ENCODE assay signal across 25 cellular contexts in genomic region chr21:41819236-41819855, GRCh38. TPM values are rescaled to one million over a fixed set of nuclear protein-coding genes. Genes with fewer than 3 reads are reported as not detected.
DNase-seq lines count a peak whose midpoint lies in the region; TF ChIP-seq lines count a peak whose summit lies in the region.
"Had no signal": no experiment of that assay in that cellular context is flagged by ENCODE, and none has a peak within 500 bp of the region (broad histone marks: within the 10 kb centered on the region; RNA-seq: fewer than 3 reads in every experiment).

No MANE protein-coding gene starts in this region.

- H3K23ac ChIP-seq in trophoblast cell (ENCODE audit: low read length) = no peak overlapping the region

- no peak overlapping the region for H3K18ac ChIP-seq in trophoblast cell (ENCODE audit: low read length)

- H3K27me3 ChIP-seq in trophoblast cell (ENCODE audit: insufficient read depth, low read length) = no peaks in the 10 kb centered on the region
- no peaks in the 10 kb centered on the region for H3K27me3 ChIP-seq in esophagus squamous epithelium
- H3K27me3 ChIP-seq: MG63, SJCRH30 had no signal

- TF ChIP-seq EP300 in Ishikawa (IDR thresholded peaks at IDR 0.05; ENCODE audit: borderline replicate concordance) = no peak

- no peak overlapping the region for H2BK5ac ChIP-seq in trophoblast cell (ENCODE audit: low read depth, low read length, poor library complexity)

- no peak overlapping the region for H4K12ac ChIP-seq in trophoblast cell (ENCODE audit: low read depth, low read length)

- H3K27ac ChIP-seq in HEK293 (ENCODE audit: extremely low read depth, low read depth, low read length) = no peak overlapping the region
- no peak overlapping the region for H3K27ac ChIP-seq in trophoblast cell (ENCODE audit: low read depth, low read length)
- no peak overlapping the region for H3K27ac ChIP-seq in esophagus squamous epithelium
- H3K27ac ChIP-seq: SJCRH30 had no signal

- no peaks in the 10 kb centered on the region for H3K79me2 ChIP-seq in trophoblast cell (ENCODE audit: control insufficient read depth, insufficient read depth, low read length, poor library complexity)

- no peaks in the 10 kb centered on the region for H3K79me1 ChIP-seq in trophoblast cell (ENCODE audit: low read length)

- no peak overlapping the region for H3K9ac ChIP-seq in trophoblast cell (ENCODE audit: low read length)

- no peaks in the 10 kb centered on the region for H3K36me3 Mint-ChIP-seq in glutamatergic neuron (ENCODE audit: unreplicated experiment)

- no peak overlapping the region for H3K4me3 ChIP-seq in HEK293 (ENCODE audit: low read depth, low read length)
- H3K4me3 ChIP-seq in trophoblast cell (ENCODE audit: low read depth, low read length) = peak overlapping the region; percentile 11
- H3K4me3 ChIP-seq in esophagus squamous epithelium = no peak overlapping the region
- H3K4me3 ChIP-seq: MG63, SJCRH30 had no signal

- H3K4me1 ChIP-seq in HEK293 (ENCODE audit: control insufficient read depth, insufficient read depth, low read length) = no peaks in the 10 kb centered on the region
- H3K4me1 ChIP-seq in trophoblast cell (ENCODE audit: control insufficient read depth in 1 of 2, insufficient read depth in 2 of 2, low read length in 2 of 2) = no peaks in the 10 kb centered on the region
- H3K4me1 ChIP-seq in esophagus squamous epithelium = peaks cover 0 to 8% (median 0%) of the 10 kb centered on the region in 3 donors
- H3K4me1 ChIP-seq: SJCRH30 had no signal

- H3K9me3 Mint-ChIP-seq in glutamatergic neuron (ENCODE audit: unreplicated experiment) = peaks cover 5% of the 10 kb centered on the region

- H3K9me3 ChIP-seq in HEK293 (ENCODE audit: control insufficient read depth, insufficient read depth, low read depth, low read length) (no peaks in the 10 kb centered on the region), trophoblast cell (ENCODE audit: insufficient read depth, low read depth, low read length) (peaks cover 2% of the 10 kb centered on the region), esophagus squamous epithelium (no peaks in the 10 kb centered on the region)
- H3K9me3 ChIP-seq: MG63, SJCRH30 had no signal

- CTCF ChIA-PET in HEK293 (lab: Yijun Ruan, JAX) = interaction anchor here (0.7 to 7.6 kb wide), 2 partner anchors 167 to 207 kb away, joined by 4 to 203 read pairs; no protein-coding TSS in a partner anchor

- H2AK5ac ChIP-seq in trophoblast cell (ENCODE audit: low read length) = no peak overlapping the region

- intact Hi-C loops in esophagus squamous epithelium (cut with DNase I) = loop anchor here (5.0 kb wide), 1 partner anchor 207 kb away; no protein-coding TSS in a partner anchor

- no CpG with 5 or more reads among the region's 26 CpGs for WGBS in trophoblast cell (ENCODE audit: extremely low coverage, insufficient coverage, insufficient read length)
- 85 to 93% methylated on average over 13 to 23 of the region's 26 CpGs for WGBS in esophagus squamous epithelium, 2 donors

- no peak overlapping the region for H3K4me3 Mint-ChIP-seq in glutamatergic neuron (ENCODE audit: unreplicated experiment)
- H3K4me3 Mint-ChIP-seq: CD4-positive, alpha-beta memory T cell had no signal

- H3K27me3 Mint-ChIP-seq in glutamatergic neuron (ENCODE audit: unreplicated experiment) = no peaks in the 10 kb centered on the region
- H3K27me3 Mint-ChIP-seq: CD4-positive, alpha-beta memory T cell had no signal

- no peak overlapping the region for H3K4ac ChIP-seq in trophoblast cell (ENCODE audit: low read depth, low read length)

- no peak overlapping the region for H3K27ac Mint-ChIP-seq in glutamatergic neuron (ENCODE audit: unreplicated experiment)
- H3K27ac Mint-ChIP-seq: CD4-positive, alpha-beta memory T cell had no signal

- TF ChIP-seq POLR2A in esophagus squamous epithelium (IDR thresholded peaks at IDR 0.05) = no peak

- H4K91ac ChIP-seq in trophoblast cell (ENCODE audit: low read depth, low read length) = no peak overlapping the region

- H2BK12ac ChIP-seq in trophoblast cell (ENCODE audit: low read length) = no peak overlapping the region

- H2AFZ ChIP-seq in trophoblast cell (ENCODE audit: insufficient read depth, low read length, poor library complexity) = no peak overlapping the region

- no peak overlapping the region for H2BK120ac ChIP-seq in trophoblast cell (ENCODE audit: insufficient read depth, low read length, poor library complexity)

- no peak overlapping the region for H3K4me2 ChIP-seq in trophoblast cell (ENCODE audit: low read length)

- DNase-seq in left kidney (ENCODE audit: low read depth, low spot score) = peak; percentile 60
- no peak for DNase-seq in trophoblast cell
- no peak for DNase-seq in activated T-cell treated with anti-CD3 and anti-CD28 coated beads for 4 hours
- no peak for DNase-seq in esophagus squamous epithelium (lab: John Stamatoyannopoulos, UW)
- DNase-seq in DMS79 (lab: John Stamatoyannopoulos, UW) = no peak
- DNase-seq in glutamatergic neuron = no peak
- DNase-seq: C1 segment of cervical spinal cord; CD4-positive, alpha-beta memory T cell; DMS 273 treated with DMSO at 0.1 percent for 48 hours; DMS79 treated with DMSO at 0.1 percent for 48 hours; GF-D8; GOT3; KG1; MG63; NCI-H1105 treated with DMSO at 0.1 percent for 48 hours; NCI-H146; NCI-H1930; NCI-H2107; NCI-H446; NCI-H524 treated with DMSO at 0.1 percent for 48 hours; NCI-H774; PC-3; SJCRH30 had no signal

- no peak for TF ChIP-seq RAD21 in Ishikawa (IDR thresholded peaks at IDR 0.05; ENCODE audit: low read depth)

- POLR2A ChIA-PET in HEK293 (lab: Yijun Ruan, JAX) = no interaction called here

- H3K36me3 ChIP-seq in HEK293 (ENCODE audit: control insufficient read depth in 2 of 2, insufficient read depth in 1 of 2, low read length in 2 of 2) (peaks cover 0 to 25% of the 10 kb centered on the region in 2 experiments; a peak in 1 of 3 replicates), trophoblast cell (ENCODE audit: control insufficient read depth in 1 of 2, insufficient read depth in 2 of 2, low read length in 2 of 2) (peaks cover 26 to 34% of the 10 kb centered on the region in 2 experiments), esophagus squamous epithelium (peaks cover 0 to 73% (median 0%) of the 10 kb centered on the region in 3 donors)
- H3K36me3 ChIP-seq: SJCRH30 had no signal

- H3K4me1 Mint-ChIP-seq in glutamatergic neuron (ENCODE audit: low read depth, unreplicated experiment) = no peaks in the 10 kb centered on the region

- H3K14ac ChIP-seq in trophoblast cell (ENCODE audit: low read length) = no peak overlapping the region

- no peak for TF ChIP-seq CTCF in HEK293 (tag by site-specific recombination; IDR thresholded peaks at IDR 0.05)
- no peak for TF ChIP-seq CTCF in esophagus squamous epithelium (IDR thresholded peaks at IDR 0.05)
- TF ChIP-seq CTCF in glutamatergic neuron (IDR thresholded peaks at IDR 0.05; ENCODE audit: partially characterized antibody, unreplicated experiment) = no peak

- no peak overlapping the region for H4K8ac ChIP-seq in trophoblast cell (ENCODE audit: low read depth, low read length)

TF ChIP-seq in HEK293, 187 proteins besides CTCF, POLR2A, EP300 and RAD21 (continues in another document):
- no peak for TF ChIP-seq SCRT1 (tag by site-specific recombination; IDR thresholded peaks at IDR 0.05; ENCODE audit: borderline replicate concordance)
- TF ChIP-seq GLI2 (tag by site-specific recombination; IDR thresholded peaks at IDR 0.05; ENCODE audit: borderline replicate concordance, low read depth) = no peak
- TF ChIP-seq ZNF416 (tag by site-specific recombination; IDR thresholded peaks at IDR 0.05) = no peak
- no peak for TF ChIP-seq ZNF580 (tag by site-specific recombination; IDR thresholded peaks at IDR 0.05)
- TF ChIP-seq YY2 (tag by site-specific recombination; IDR thresholded peaks at IDR 0.05) = no peak
- peak; percentile 70 for TF ChIP-seq KLF9 (tag by site-specific recombination; IDR thresholded peaks at IDR 0.05; ENCODE audit: low read depth)
- TF ChIP-seq EGR2 (tag by site-specific recombination; IDR thresholded peaks at IDR 0.05; ENCODE audit: low read depth) = peak; percentile 56; the same call in 1 of the 2 replicates
- TF ChIP-seq ZNF324 (tag by site-specific recombination; IDR thresholded peaks at IDR 0.05) = no peak

TF ChIP-seq in Ishikawa, 13 proteins besides CTCF, POLR2A, EP300 and RAD21:
- TF ChIP-seq NFIC (IDR thresholded peaks at IDR 0.05) = no peak
- TF ChIP-seq CREB1 (IDR thresholded peaks at IDR 0.05; ENCODE audit: low read depth) = no peak
- peak; percentile 69 for TF ChIP-seq MAX (IDR thresholded peaks at IDR 0.05)

RNA-seq across cellular contexts. Expression of gene RIPK4, which starts 52.5 kb away (rescaled TPM):
- 2.6 and 2.7 TPM in 2 replicates for polyA plus RNA-seq in trophoblast cell (2013)
- 10 to 100 TPM; 41.1 to 93.5 (median 68.8) TPM for total RNA-seq in esophagus squamous epithelium
- total RNA-seq in glutamatergic neuron (ENCODE audit: unreplicated experiment) = 2.9 TPM
- total RNA-seq: SJCRH30 had no signal

RNA-seq across cellular contexts. Expression of gene PRDM15, which starts 59.8 kb away (rescaled TPM):
- polyA plus RNA-seq in trophoblast cell (2013) = 3.3 and 3.6 TPM in 2 replicates
- total RNA-seq in esophagus squamous epithelium (1 to 10 TPM; 4.7 to 9.2 (median 5.4) TPM), glutamatergic neuron (ENCODE audit: unreplicated experiment) (10.2 TPM)

Comparison
In these comparisons a context has a peak if more than half of its experiments do, and no peak if none do; other contexts are left out.
1. RNA of gene RIPK4, which starts 52.5 kb away (total RNA-seq): 41.1 to 93.5 TPM in esophagus squamous epithelium; 2.9 TPM in glutamatergic neuron (single experiment); every median in the first group is over 10 times any median in the second.